In the genomic region with DNA sequence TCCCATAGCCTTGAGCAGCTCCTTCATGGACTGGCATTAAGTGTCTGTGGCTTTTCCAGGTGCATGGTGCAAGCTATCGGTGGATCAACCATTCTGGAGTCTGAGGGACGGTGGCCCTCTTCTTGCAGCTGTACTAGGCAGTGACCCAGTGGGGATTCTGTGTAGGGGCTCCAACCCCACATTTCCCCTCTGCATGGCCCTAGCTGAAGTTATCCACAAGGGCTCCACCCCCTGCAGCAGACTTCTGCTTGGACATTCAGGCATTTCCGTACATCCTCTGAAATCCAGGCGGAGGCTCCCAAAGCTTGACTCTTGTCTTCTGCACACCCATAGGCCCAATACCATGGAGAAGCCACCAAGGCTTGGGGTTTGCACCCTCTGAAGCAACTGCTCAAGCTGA, we compare ENCODE assay signal across 35 cellular contexts.
"Had no signal": no experiment of that assay in that cellular context is flagged by ENCODE, and none has a peak within 500 bp of the region (broad histone marks: within the 10 kb centered on the region; RNA-seq: fewer than 3 reads in every experiment).

No MANE protein-coding gene starts in this region.

- DNase-seq: Karpas-422, Kasumi-1, MG63, MM.1S, MV-4-11, NCI-H1048, NCI-H1092, NCI-H1092 treated with DMSO at 0.1 percent for 48 hours, NCI-H1105, NCI-H1105 treated with DMSO at 0.1 percent for 48 hours, NCI-H1417, NCI-H1417 treated with DMSO at 0.1 percent for 48 hours, NCI-H1436, NCI-H1436 treated with DMSO at 0.1 percent for 48 hours, NCI-H146, NCI-H1694, NCI-H1694 treated with DMSO at 0.1 percent for 48 hours, NCI-H187, NCI-H187 treated with DMSO at 0.1 percent for 48 hours, NCI-H1930, NCI-H2029, NCI-H2029 treated with DMSO at 0.1 percent for 48 hours, NCI-H2081, NCI-H2081 treated with DMSO at 0.1 percent for 48 hours, NCI-H2107, NCI-H2171 treated with DMSO at 0.1 percent for 48 hours, NCI-H2227 treated with DMSO at 0.1 percent for 48 hours, NCI-H226, NCI-H345, NCI-H446, NCI-H446 treated with DMSO at 0.1 percent for 48 hours, NCI-H510A, NCI-H510A treated with DMSO at 0.1 percent for 48 hours, NCI-H524, NCI-H524 treated with DMSO at 0.1 percent for 48 hours had no signal

- H3K36me3 ChIP-seq: MG63 had no signal

- H3K27me3 ChIP-seq: MG63 had no signal

- H3K9me3 ChIP-seq: MG63 had no signal

- H3K4me3 ChIP-seq: MG63 had no signal
